ENCODE assay signal across 8 cellular contexts in genomic region chr19:10420444-10421239, GRCh38. TPM values are rescaled to one million over a fixed set of nuclear protein-coding genes. Genes with fewer than 3 reads are reported as not detected.
DNase-seq lines count a peak whose midpoint lies in the region; ATAC-seq, FAIRE-seq and TF ChIP-seq lines count a peak whose summit lies in the region.

TSS of gene PDE4A (plus strand) at chr19:10420538. CDS start at chr19:10420765, 227 bp downstream.

- POLR2A ChIA-PET in AG04450 (lab: Yijun Ruan, JAX), result interaction anchor here (0.6 to 0.8 kb wide), 2 partner anchors 11 to 129 kb away, joined by 3 to 4 read pairs; no protein-coding TSS in a partner anchor

- no peak for DNase-seq in AG04450 (ENCODE audit: low read depth, low spot score)
- DNase-seq in SJCRH30, result peak; percentile 74 to 75
- DNase-seq in astrocyte (ENCODE audit: low read depth), result no peak
- peak; percentile 73 for DNase-seq in kidney

- no peak for ATAC-seq in HG03521 (IDR thresholded peaks at IDR 0.05; ENCODE audit: unreplicated experiment)
- no peak for ATAC-seq in GM18502 (IDR thresholded peaks at IDR 0.05; ENCODE audit: poor library complexity, unreplicated experiment)

- peak within 1 kb of the TSS; percentile 52 for H3K27ac ChIP-seq in AG04450 (ENCODE audit: low read depth, low read length)
- peak within 1 kb of the TSS; percentile 9; the same call in 1 of the 2 replicates for H3K27ac ChIP-seq in SJCRH30
- no peak within 1 kb of the TSS for H3K27ac ChIP-seq in astrocyte (ENCODE audit: low read depth, low read length)
- no peak within 1 kb of the TSS for H3K27ac ChIP-seq in kidney (ENCODE audit: low read depth in 2 of 2, low read length in 2 of 2)
- no peak within 1 kb of the TSS for H3K27ac ChIP-seq in subcutaneous abdominal adipose tissue (ENCODE audit: low read depth, low read length)

- peak within 1 kb of the TSS; percentile 88 for H3K4me3 Mint-ChIP-seq in astrocyte (ENCODE audit: unreplicated experiment)

- peak within 1 kb of the TSS; percentile 90 for H3K4me2 ChIP-seq in astrocyte (ENCODE audit: low read length)

- H3K9me3 Mint-ChIP-seq in astrocyte (ENCODE audit: unreplicated experiment), result peaks cover 2% of the 10 kb centered on the region

- intact Hi-C loops in kidney (cut with DNase I), result no loop called here

- CTCF ChIA-PET in AG04450 (lab: Charles Lee), result interaction anchor here (1.1 kb wide), 1 partner anchor 16 kb away, joined by 5 read pairs; no protein-coding TSS in a partner anchor

- peak within 1 kb of the TSS; percentile 58 for H3K4me3 ChIP-seq in AG04450 (ENCODE audit: low read depth, low read length)
- peak within 1 kb of the TSS; percentile 83 for H3K4me3 ChIP-seq in GM12875 (ENCODE audit: low read depth, low read length)
- H3K4me3 ChIP-seq in SJCRH30, result peak within 1 kb of the TSS; percentile 64
- peak within 1 kb of the TSS; percentile 55 for H3K4me3 ChIP-seq in astrocyte (ENCODE audit: insufficient read depth, low read depth, low read length)
- no peak within 1 kb of the TSS for H3K4me3 ChIP-seq in kidney (ENCODE audit: low read length in 2 of 2)
- H3K4me3 ChIP-seq in subcutaneous abdominal adipose tissue (ENCODE audit: low read depth in 1 of 5, low read length in 5 of 5), result peak within 1 kb of the TSS in 3 of 5 donors; percentile 12 to 47 (median 17)

- H3K4me1 Mint-ChIP-seq in astrocyte (ENCODE audit: low read depth, unreplicated experiment), result peaks cover 18% of the 10 kb centered on the region

- H3K79me2 ChIP-seq in astrocyte (ENCODE audit: insufficient read depth, low read length), result no peaks in the 10 kb centered on the region

- H2AFZ ChIP-seq in astrocyte (ENCODE audit: low read depth, low read length), result peak within 1 kb of the TSS; percentile 59

- peaks cover 14% of the 10 kb centered on the region for H3K27me3 ChIP-seq in AG04450 (ENCODE audit: control insufficient read depth, insufficient read depth, low read length)
- H3K27me3 ChIP-seq in SJCRH30, result no peaks in the 10 kb centered on the region
- peaks cover 32% of the 10 kb centered on the region for H3K27me3 ChIP-seq in astrocyte (ENCODE audit: insufficient read depth, low read length)
- peaks cover 49 to 65% (median 56%) of the 10 kb centered on the region in 5 donors for H3K27me3 ChIP-seq in subcutaneous abdominal adipose tissue (ENCODE audit: control insufficient read depth in 5 of 5, insufficient read depth in 4 of 5, low read length in 5 of 5)

- peak within 1 kb of the TSS; percentile 42 for H3K9ac ChIP-seq in astrocyte (ENCODE audit: low read length)
- H3K9ac ChIP-seq in kidney (ENCODE audit: low read length in 2 of 2), result no peak within 1 kb of the TSS
- H3K9ac ChIP-seq in subcutaneous abdominal adipose tissue (ENCODE audit: low read length in 5 of 5), result no peak within 1 kb of the TSS

- H3K36me3 Mint-ChIP-seq in astrocyte (ENCODE audit: low read depth, unreplicated experiment), result no peaks in the 10 kb centered on the region

- FAIRE-seq in astrocyte (lab: Jason Lieb, UNC), result no peak
- FAIRE-seq in kidney (lab: Jason Lieb, UNC), result no peak

- H4K20me1 ChIP-seq in astrocyte (ENCODE audit: insufficient read depth, low read length), result peaks cover 31% of the 10 kb centered on the region

- peak; percentile 44 for TF ChIP-seq CTCF in AG04450 (IDR thresholded peaks at IDR 0.05; ENCODE audit: low read depth, low read length)
- peak; percentile 80 for TF ChIP-seq CTCF in GM12875 (IDR thresholded peaks at IDR 0.05; ENCODE audit: borderline replicate concordance, insufficient read depth, low read depth, low read length)
- TF ChIP-seq CTCF in astrocyte (IDR thresholded peaks at IDR 0.05; ENCODE audit: insufficient read depth, low read depth, low read length), result no peak
- TF ChIP-seq CTCF in kidney (IDR thresholded peaks at IDR 0.05; ENCODE audit: borderline replicate concordance, extremely low read depth, insufficient read depth), result no peak

- no peaks in the 10 kb centered on the region for H3K36me3 ChIP-seq in SJCRH30
- no peaks in the 10 kb centered on the region for H3K36me3 ChIP-seq in astrocyte (ENCODE audit: insufficient read depth, low read length)
- H3K36me3 ChIP-seq in kidney (ENCODE audit: control insufficient read depth in 1 of 2, insufficient read depth in 2 of 2, low read length in 2 of 2), result no peaks in the 10 kb centered on the region
- H3K36me3 ChIP-seq in subcutaneous abdominal adipose tissue (ENCODE audit: control insufficient read depth in 5 of 5, insufficient read depth in 5 of 5, low read length in 5 of 5), result no peaks in the 10 kb centered on the region

- H3K27me3 Mint-ChIP-seq in astrocyte (ENCODE audit: low read depth, unreplicated experiment), result peaks cover 46% of the 10 kb centered on the region

- H3K9me3 ChIP-seq in AG04450 (ENCODE audit: control insufficient read depth, insufficient read depth, low read length) (peaks cover 4% of the 10 kb centered on the region; the same call in 1 of the 2 replicates), SJCRH30 (replicated peaks) (no peaks in the 10 kb centered on the region), astrocyte (ENCODE audit: insufficient read depth, low read depth, low read length) (no peaks in the 10 kb centered on the region), kidney (ENCODE audit: control insufficient read depth in 1 of 2, low read length in 2 of 2) (no peaks in the 10 kb centered on the region), subcutaneous abdominal adipose tissue (ENCODE audit: control insufficient read depth in 5 of 5, low read length in 5 of 5) (no peaks in the 10 kb centered on the region)

- H3K27ac Mint-ChIP-seq in astrocyte (ENCODE audit: unreplicated experiment), result peak within 1 kb of the TSS; percentile 75

- H3K4me1 ChIP-seq in SJCRH30, result peaks cover 22% of the 10 kb centered on the region
- H3K4me1 ChIP-seq in astrocyte (ENCODE audit: insufficient read depth, low read length), result peaks cover 50% of the 10 kb centered on the region
- H3K4me1 ChIP-seq in kidney (ENCODE audit: control insufficient read depth in 1 of 2, insufficient read depth in 1 of 2, low read depth in 1 of 2, low read length in 2 of 2), result peaks cover 3 to 22% of the 10 kb centered on the region in 2 donors
- peaks cover 0 to 58% (median 36%) of the 10 kb centered on the region in 5 donors for H3K4me1 ChIP-seq in subcutaneous abdominal adipose tissue (ENCODE audit: control insufficient read depth in 5 of 5, insufficient read depth in 5 of 5, low read length in 5 of 5)

RNA-seq across cellular contexts. Expression of gene PDE4A, which starts in this region (rescaled TPM):
- polyA plus RNA-seq in AG04450 (2011; rRNA removed) (2.9 and 5.1 TPM in 2 replicates), kidney (ENCODE audit: insufficient read depth, low read depth, low replicate concordance) (4.5 TPM)
- polyA minus RNA-seq in AG04450 (2011; rRNA and poly(A)+ RNA removed), result 9.6 and 16.3 TPM in 2 replicates
- 3.7 and 4.2 TPM in 2 replicates for total RNA-seq in SJCRH30 (2014; rRNA removed; shearing (Covaris generic))
- total RNA-seq in astrocyte (3.2 and 3.8 TPM in 2 replicates), kidney (17.5 TPM)

Comparison
In these comparisons a context has a peak if more than half of its experiments do, and no peak if none do; other contexts are left out.
1. DNase-seq: peak in SJCRH30 (2 of 2) and kidney (single experiment); none in AG04450 (single experiment) and astrocyte (single experiment).
2. H3K27ac ChIP-seq: peak in AG04450 (single experiment) and SJCRH30 (single experiment); none in astrocyte (single experiment), kidney (0 of 2) and subcutaneous abdominal adipose tissue (single experiment).
3. H3K4me3 ChIP-seq: peak in AG04450 (single experiment), GM12875 (single experiment), SJCRH30 (single experiment), astrocyte (single experiment) and subcutaneous abdominal adipose tissue (3 of 5); none in kidney (0 of 2).
4. CTCF ChIP-seq: peak in AG04450 (single experiment) and GM12875 (single experiment); none in astrocyte (single experiment) and kidney (single experiment).